19 cellular contexts compared by ENCODE assay signal in genomic region chrX:83593634-83594294, GRCh38.
DNase-seq lines count a peak whose midpoint lies in the region; ATAC-seq and TF ChIP-seq lines count a peak whose summit lies in the region.
"Had no signal": no experiment of that assay in that cellular context is flagged by ENCODE, and none has a peak within 500 bp of the region (broad histone marks: within the 10 kb centered on the region; RNA-seq: fewer than 3 reads in every experiment).

No MANE protein-coding gene starts in this region.

- no peaks in the 10 kb centered on the region for H3K27me3 ChIP-seq in GM23338 (ENCODE audit: insufficient read depth)
- H3K27me3 ChIP-seq in HUES48 (ENCODE audit: control insufficient read depth, insufficient read depth, low read length), result no peaks in the 10 kb centered on the region
- no peaks in the 10 kb centered on the region for H3K27me3 ChIP-seq in neural progenitor cell
- no peaks in the 10 kb centered on the region for H3K27me3 ChIP-seq in ovary

- no peak for TF ChIP-seq CTCF in GM23338 (conservative IDR thresholded peaks at IDR 0.05; ENCODE audit: low read depth in 2 of 2)
- no peak for TF ChIP-seq CTCF in neural progenitor cell (IDR thresholded peaks at IDR 0.05)
- TF ChIP-seq CTCF in ovary (IDR thresholded peaks at IDR 0.05), result no peak

- ATAC-seq in GM23338 (peak; percentile 62), GM21423 (IDR thresholded peaks at IDR 0.05; ENCODE audit: unreplicated experiment) (no peak)
- ATAC-seq: GM12878, HepG2 had no signal

- no peak overlapping the region for H3K9ac ChIP-seq in HUES48 (ENCODE audit: low read depth, low read length)
- no peak overlapping the region for H3K9ac ChIP-seq in neural progenitor cell
- H3K9ac ChIP-seq: KMS-11 had no signal

- H3K4me1 Mint-ChIP-seq in GM23338 (peaks cover 8% of the 10 kb centered on the region), neural progenitor cell (no peaks in the 10 kb centered on the region)
- H3K4me1 Mint-ChIP-seq: B cell had no signal

- DNase-seq in GM23338 (ENCODE audit: low spot score) (no peak), OCI-M1 (lab: John Stamatoyannopoulos, UW) (peak; percentile 2), neural progenitor cell (ENCODE audit: low spot score) (no peak), NCI-H774 (lab: John Stamatoyannopoulos, UW) (no peak), NCI-H446 (lab: John Stamatoyannopoulos, UW) (no peak), ovary (no peak)
- DNase-seq: C1 segment of cervical spinal cord; Calu3; CD4-positive, alpha-beta T cell; GOT3; HCEC 1CT; HFFc6 had no signal

- WGBS in ovary, 3 donors, result 50 to 66% (median 63%) methylated on average over 14 of the region's 14 CpGs

- H3K27me3 Mint-ChIP-seq in GM23338 (ENCODE audit: insufficient read depth, low read depth, poor library complexity), result no peaks in the 10 kb centered on the region
- H3K27me3 Mint-ChIP-seq in neural progenitor cell (ENCODE audit: insufficient read depth, low read depth), result no peaks in the 10 kb centered on the region
- H3K27me3 Mint-ChIP-seq: B cell; CD4-positive, alpha-beta T cell had no signal

- 0 out of 3 replicates have a peak, but pooled peaks cover 4% of the 10 kb centered on the region for H3K9me3 Mint-ChIP-seq in GM23338
- H3K9me3 Mint-ChIP-seq in neural progenitor cell, result no peaks in the 10 kb centered on the region
- H3K9me3 Mint-ChIP-seq: CD4-positive, alpha-beta T cell; HFFc6 had no signal

- H3K4me3 Mint-ChIP-seq in GM23338 (peak overlapping the region; percentile 58; the same call in 2 of the 3 replicates), neural progenitor cell (no peak overlapping the region)
- H3K4me3 Mint-ChIP-seq: B cell; CD4-positive, alpha-beta T cell; HFFc6 had no signal

- peaks cover 16% of the 10 kb centered on the region; the same call in 1 of the 2 replicates for H3K9me3 ChIP-seq in HUES48 (ENCODE audit: control insufficient read depth, insufficient read depth, low read length)
- H3K9me3 ChIP-seq in neural progenitor cell (ENCODE audit: low read depth), result no peaks in the 10 kb centered on the region
- no peaks in the 10 kb centered on the region for H3K9me3 ChIP-seq in ovary

- H3K36me3 Mint-ChIP-seq in GM23338 (ENCODE audit: low read depth) (no peaks in the 10 kb centered on the region), neural progenitor cell (no peaks in the 10 kb centered on the region)

- intact Hi-C loops in ovary (cut with DNase I), result no loop called here

- no peaks in the 10 kb centered on the region for H3K9me2 ChIP-seq in GM23338 (ENCODE audit: insufficient read depth)

- no peaks in the 10 kb centered on the region for H3K79me2 ChIP-seq in GM23338 (replicated peaks; ENCODE audit: insufficient read depth)
- H3K79me2 ChIP-seq in neural progenitor cell (ENCODE audit: low read depth), result no peaks in the 10 kb centered on the region

- no peaks in the 10 kb centered on the region for H3F3A ChIP-seq in GM23338 (replicated peaks; ENCODE audit: low read depth)
- H3F3A ChIP-seq in neural progenitor cell (ENCODE audit: low read depth), result no peaks in the 10 kb centered on the region

- H3K4me1 ChIP-seq in GM23338 (ENCODE audit: insufficient read depth) (no peaks in the 10 kb centered on the region), HUES48 (ENCODE audit: control insufficient read depth, insufficient read depth, low read length) (no peaks in the 10 kb centered on the region), neural progenitor cell (no peaks in the 10 kb centered on the region), ovary (ENCODE audit: insufficient read depth) (no peaks in the 10 kb centered on the region)

- H3K27ac ChIP-seq in GM23338 (ENCODE audit: low read depth) (no peak overlapping the region), HUES48 (ENCODE audit: low read depth, low read length) (no peak overlapping the region), neural progenitor cell (no peak overlapping the region), ovary (no peak overlapping the region)
- H3K27ac ChIP-seq: HL-60, KMS-11 had no signal

- H3K36me3 ChIP-seq in GM23338 (ENCODE audit: insufficient read depth) (no peaks in the 10 kb centered on the region), HUES48 (ENCODE audit: control insufficient read depth, insufficient read depth, low read length) (no peaks in the 10 kb centered on the region), neural progenitor cell (no peaks in the 10 kb centered on the region), ovary (no peaks in the 10 kb centered on the region)

- H2AFZ ChIP-seq in GM23338 (no peak overlapping the region), neural progenitor cell (replicated peaks) (no peak overlapping the region)

- TF ChIP-seq EP300 in ovary (IDR thresholded peaks at IDR 0.05), result no peak

- no peak overlapping the region for H3K4me3 ChIP-seq in GM23338
- peak overlapping the region; percentile 61 for H3K4me3 ChIP-seq in HUES48 (ENCODE audit: low read depth, low read length)
- peak overlapping the region; percentile 21 for H3K4me3 ChIP-seq in neural progenitor cell
- H3K4me3 ChIP-seq in ovary, result no peak overlapping the region
- H3K4me3 ChIP-seq: GM12878 had no signal

- no peaks in the 10 kb centered on the region for H4K20me1 ChIP-seq in GM23338 (replicated peaks; ENCODE audit: insufficient read depth)
- H4K20me1 ChIP-seq in neural progenitor cell (ENCODE audit: low read depth), result no peaks in the 10 kb centered on the region

- no peak for TF ChIP-seq POLR2A in ovary (IDR thresholded peaks at IDR 0.05)

- H3K27ac Mint-ChIP-seq in GM23338 (no peak overlapping the region), neural progenitor cell (no peak overlapping the region)
- H3K27ac Mint-ChIP-seq: B cell; CD4-positive, alpha-beta T cell; HFFc6 had no signal

- H3K4me2 ChIP-seq in GM23338, result no peak overlapping the region
- peak overlapping the region; percentile 22 for H3K4me2 ChIP-seq in neural progenitor cell
- H3K4me2 ChIP-seq: KMS-11 had no signal

TF ChIP-seq in GM23338, 12 proteins besides CTCF, POLR2A, EP300 and RAD21 (continues in another document):
- TF ChIP-seq ZNF462 (CRISPR knock-in tag; IDR thresholded peaks at IDR 0.05), result no peak
- TF ChIP-seq NANOG (IDR thresholded peaks at IDR 0.05; ENCODE audit: borderline replicate concordance), result no peak
- no peak for TF ChIP-seq EZH2phosphoT487 (IDR thresholded peaks at IDR 0.05; ENCODE audit: unreplicated experiment)
- no peak for TF ChIP-seq EZH2 (IDR thresholded peaks at IDR 0.05; ENCODE audit: low read depth, unreplicated experiment)
- TF ChIP-seq CREB1 (CRISPR knock-in tag; IDR thresholded peaks at IDR 0.05; ENCODE audit: low read depth), result no peak

Comparison
In these comparisons a context has a peak if more than half of its experiments do, and no peak if none do; other contexts are left out.
1. H3K4me3 ChIP-seq: peak in HUES48 (single experiment) and neural progenitor cell (single experiment); none in GM23338 (single experiment) and ovary (single experiment).